Comparison of ENCODE assay signal across 20 cellular contexts in genomic region chr12:97131220-97131981, GRCh38.
DNase-seq lines count a peak whose midpoint lies in the region; ATAC-seq and TF ChIP-seq lines count a peak whose summit lies in the region.
"Had no signal": no experiment of that assay in that cellular context is flagged by ENCODE, and none has a peak within 500 bp of the region (broad histone marks: within the 10 kb centered on the region; RNA-seq: fewer than 3 reads in every experiment).

No MANE protein-coding gene starts in this region.

- H3K4me3 ChIP-seq in HUES64 (ENCODE audit: low read length) (peak overlapping the region; percentile 6), heart right ventricle (no peak overlapping the region)
- H3K4me3 ChIP-seq: ascending aorta, SJCRH30, testis had no signal

- H3K36me3 ChIP-seq in HUES64 (ENCODE audit: insufficient read depth, low read length) (no peaks in the 10 kb centered on the region), heart right ventricle (no peaks in the 10 kb centered on the region)
- H3K36me3 ChIP-seq: ascending aorta, SJCRH30 had no signal

- peak overlapping the region; percentile 95 for H3K27ac ChIP-seq in HUES64 (ENCODE audit: low read depth, low read length)
- no peak overlapping the region for H3K27ac ChIP-seq in heart right ventricle
- H3K27ac ChIP-seq: ascending aorta, SJCRH30, testis had no signal

- H3K9ac ChIP-seq in HUES64 (ENCODE audit: low read depth, low read length), result peak overlapping the region; percentile 68

- 8% methylated on average over 4 of the region's 4 CpGs for WGBS in HUES64
- WGBS in heart right ventricle, 2 donors, result 32 to 54% methylated on average over 4 of the region's 4 CpGs

- ATAC-seq in heart right ventricle, result no peak
- ATAC-seq: activated CD8-positive, alpha-beta memory T cell treated with anti-CD3 and anti-CD28 coated beads, Interleukin-2, amount 10 ng/mL, durations not matched to agents 7 days and 5 days; stimulated activated effector memory CD8-positive, alpha-beta T cell treated with anti-CD3 and anti-CD28 coated beads, Interleukin-12 subunit alpha, Interleukin-12 subunit beta, amount 100 ng/mL, for 72 hours had no signal

- intact Hi-C loops in heart right ventricle (cut with DNase I), result no loop called here

- TF ChIP-seq CTCF in heart right ventricle (IDR thresholded peaks at IDR 0.05), result no peak

- H3K9me3 ChIP-seq in HUES64 (ENCODE audit: insufficient read depth, low read depth, low read length) (peaks cover 9% of the 10 kb centered on the region), heart right ventricle (no peaks in the 10 kb centered on the region)
- H3K9me3 ChIP-seq: ascending aorta, SJCRH30, testis had no signal

- H3K4me1 ChIP-seq in HUES64 (ENCODE audit: insufficient read depth, low read length) (peaks cover 53% of the 10 kb centered on the region), heart right ventricle (no peaks in the 10 kb centered on the region)
- H3K4me1 ChIP-seq: ascending aorta, SJCRH30, testis had no signal

- DNase-seq in ecto neural progenitor cell (ENCODE audit: low spot score) (peak; percentile 77), iPS-NIHi7 (ENCODE audit: extremely low spot score) (peak; percentile 59), renal cortical epithelial cell (ENCODE audit: low read depth) (peak; percentile 57), SHP77 (lab: John Stamatoyannopoulos, UW) (no peak), HCEC 1CT (no peak), heart right ventricle (no peak), DMS53 treated with DMSO at 0.1 percent for 48 hours (lab: John Stamatoyannopoulos, UW; ENCODE audit: unreplicated experiment) (no peak)
- DNase-seq: activated CD4-positive, alpha-beta T cell treated with anti-CD3 and anti-CD28 coated beads, Interleukin-2, amount 10 ng/mL, durations not matched to agents 24 days and 14 days; activated CD8-positive, alpha-beta memory T cell treated with anti-CD3 and anti-CD28 coated beads, Interleukin-2, amount 10 ng/mL, durations not matched to agents 7 days and 5 days; CD4-positive, CD25-positive, alpha-beta regulatory T cell; DMS 273 treated with DMSO at 0.1 percent for 48 hours; GDM1; head of caudate nucleus; NCI-H1105 treated with DMSO at 0.1 percent for 48 hours; NCI-H748 treated with DMSO at 0.1 percent for 48 hours; SJCRH30; testis had no signal

- H3K27me3 ChIP-seq in HUES64 (ENCODE audit: insufficient read depth, low read length) (no peaks in the 10 kb centered on the region), heart right ventricle (peaks cover 0 to 4% (median 0%) of the 10 kb centered on the region in 7 donors)
- H3K27me3 ChIP-seq: ascending aorta, SJCRH30, testis had no signal

Comparison
In these comparisons a context has a peak if more than half of its experiments do, and no peak if none do; other contexts are left out.
1. DNase-seq: peak in ecto neural progenitor cell (single experiment), iPS-NIHi7 (single experiment) and renal cortical epithelial cell (single experiment); none in SHP77 (0 of 2), HCEC 1CT (single experiment), heart right ventricle (0 of 2) and DMS53 treated with DMSO at 0.1 percent for 48 hours (single experiment).